9 cellular contexts compared by ENCODE assay signal in genomic region chr12:42759622-42760273, GRCh38.
A peak's percentile ranks its signal among the peaks of the same experiment; 100 is the strongest.
DNase-seq lines count a peak whose midpoint lies in the region; ATAC-seq, FAIRE-seq and TF ChIP-seq lines count a peak whose summit lies in the region.
"Had no signal": no experiment of that assay in that cellular context is flagged by ENCODE, and none has a peak within 500 bp of the region (broad histone marks: within the 10 kb centered on the region; RNA-seq: fewer than 3 reads in every experiment).

No MANE protein-coding gene starts in this region.

- no peak for ATAC-seq in GM18505 (IDR thresholded peaks at IDR 0.05; ENCODE audit: unreplicated experiment)
- ATAC-seq: T-cell had no signal

- DNase-seq in H4 (ENCODE audit: low spot score): peak; percentile 47
- DNase-seq in bronchial epithelial cell (ENCODE audit: low read depth): peak; percentile 50
- DNase-seq in iPS-NIHi11 (ENCODE audit: low spot score): peak; percentile 43
- DNase-seq in stromal cell of bone marrow (ENCODE audit: low read depth): peak; percentile 58
- no peak for DNase-seq in COLO829 (ENCODE audit: low spot score)
- DNase-seq in activated CD4-positive, alpha-beta T cell treated with anti-CD3 and anti-CD28 coated beads for 4 hours: no peak
- no peak for DNase-seq in activated CD4-positive, alpha-beta T cell treated with anti-CD3 and anti-CD28 coated beads, Interleukin-2, amount 50 U/mL, for 1 hour
- DNase-seq: T-cell had no signal

- no peaks in the 10 kb centered on the region for H3K36me3 ChIP-seq in bronchial epithelial cell (ENCODE audit: control insufficient read depth, insufficient read depth, low read length)

- no peak for TF ChIP-seq CTCF in bronchial epithelial cell (IDR thresholded peaks at IDR 0.05; ENCODE audit: insufficient read depth, low read length, severe bottlenecking)

- H3K4me3 ChIP-seq in bronchial epithelial cell (ENCODE audit: low read depth, low read length): no peak overlapping the region

- no peak for FAIRE-seq in bronchial epithelial cell (lab: Jason Lieb, UNC)

- H3K27me3 ChIP-seq in bronchial epithelial cell (ENCODE audit: control insufficient read depth, insufficient read depth, low read length): no peaks in the 10 kb centered on the region

- TF ChIP-seq POLR2A in GM18505 (IDR thresholded peaks at IDR 0.05; ENCODE audit: borderline replicate concordance, extremely low read depth, insufficient read depth, insufficient read length): no peak

Comparison
In these comparisons a context has a peak if more than half of its experiments do, and no peak if none do; other contexts are left out.
1. DNase-seq: peak in H4 (single experiment), bronchial epithelial cell (single experiment), iPS-NIHi11 (single experiment) and stromal cell of bone marrow (single experiment); none in COLO829 (single experiment), activated CD4-positive, alpha-beta T cell treated with anti-CD3 and anti-CD28 coated beads for 4 hours (0 of 2) and activated CD4-positive, alpha-beta T cell treated with anti-CD3 and anti-CD28 coated beads, Interleukin-2, amount 50 U/mL, for 1 hour (single experiment).